13 cellular contexts compared by ENCODE assay signal in genomic region chr9:71302776-71303175, GRCh38.
DNase-seq lines count a peak whose midpoint lies in the region; ATAC-seq lines count a peak whose summit lies in the region.
"Had no signal": no experiment of that assay in that cellular context is flagged by ENCODE, and none has a peak within 500 bp of the region (broad histone marks: within the 10 kb centered on the region; RNA-seq: fewer than 3 reads in every experiment).

No MANE protein-coding gene starts in this region.

- ATAC-seq in GM18498 (IDR thresholded peaks at IDR 0.05; ENCODE audit: unreplicated experiment) = peak; percentile 63
- ATAC-seq in GM21381 (IDR thresholded peaks at IDR 0.05; ENCODE audit: unreplicated experiment) = peak; percentile 45
- peak; percentile 65 for ATAC-seq in HG03025 (IDR thresholded peaks at IDR 0.05; ENCODE audit: low FRiP score, unreplicated experiment)
- ATAC-seq in HG03460 (IDR thresholded peaks at IDR 0.05; ENCODE audit: unreplicated experiment) = no peak
- ATAC-seq: HCT116, sciatic nerve had no signal

- DNase-seq in fibroblast of gingiva (ENCODE audit: low read depth) (peak; percentile 23), NCI-H2227 (lab: John Stamatoyannopoulos, UW; ENCODE audit: unreplicated experiment) (no peak), inferior parietal cortex (ENCODE audit: extremely low spot score) (no peak), NCI-H1930 (lab: John Stamatoyannopoulos, UW) (no peak)
- DNase-seq: activated gamma-delta T cell treated with Interleukin-2 at 50 U/mL for 16 hours, dorsolateral prefrontal cortex, SK-N-SH had no signal
